14 cellular contexts compared by ENCODE assay signal in the genomic region with DNA sequence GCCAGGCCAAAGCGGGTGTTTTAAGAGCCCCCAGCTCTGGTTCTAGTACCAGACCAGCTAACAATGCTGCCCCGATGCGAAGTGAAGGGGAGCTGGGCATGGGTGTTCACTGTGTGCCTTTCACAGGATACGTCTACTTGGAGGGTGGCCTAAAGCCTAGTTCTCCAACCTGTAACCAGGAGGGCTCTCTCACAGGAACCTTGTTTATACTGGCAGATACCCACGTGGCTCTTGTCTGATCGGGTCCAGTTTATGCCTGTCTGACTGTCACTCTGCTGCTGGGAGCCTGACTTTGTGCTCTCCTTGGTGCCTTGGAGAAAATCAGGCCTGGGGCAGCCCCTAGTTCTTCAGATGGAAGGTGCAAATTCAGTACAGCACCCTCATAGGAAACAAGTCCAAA.
DNase-seq lines count a peak whose midpoint lies in the region; ATAC-seq and TF ChIP-seq lines count a peak whose summit lies in the region.
"Had no signal": no experiment of that assay in that cellular context is flagged by ENCODE, and none has a peak within 500 bp of the region (broad histone marks: within the 10 kb centered on the region; RNA-seq: fewer than 3 reads in every experiment).

No MANE protein-coding gene starts in this region.

- H3K79me2 ChIP-seq in HCT116 (ENCODE audit: insufficient read depth, low read length): no peaks in the 10 kb centered on the region
- no peaks in the 10 kb centered on the region for H3K79me2 ChIP-seq in OCI-LY1 (ENCODE audit: insufficient read depth, low read length)

- BruUV-seq in HCT116 (replicated peaks; lab: Mats Ljungman, UMichigan): no TSS peak

- no peak overlapping the region for H2AFZ ChIP-seq in HCT116 (ENCODE audit: low read depth, low read length, poor library complexity, severe bottlenecking)
- H2AFZ ChIP-seq in OCI-LY1 (ENCODE audit: low read length): peak overlapping the region; percentile 72

- no peaks in the 10 kb centered on the region for H3K9me3 ChIP-seq in HCT116 (ENCODE audit: control insufficient read depth in 1 of 2, insufficient read depth in 1 of 2, low read depth in 1 of 2, low read length in 2 of 2)
- no peaks in the 10 kb centered on the region for H3K9me3 ChIP-seq in OCI-LY1 (ENCODE audit: low read length)
- H3K9me3 ChIP-seq in prostate gland: no peaks in the 10 kb centered on the region
- H3K9me3 ChIP-seq: BE2C had no signal

- TF ChIP-seq CTCF in HCT116 (IDR thresholded peaks at IDR 0.05 in 2 of 3, conservative IDR thresholded peaks at IDR 0.05 in 1 of 3; ENCODE audit: borderline replicate concordance in 1 of 3, insufficient read depth in 1 of 3, low read depth in 2 of 3, low read length in 2 of 3) (no peak), OCI-LY1 (IDR thresholded peaks at IDR 0.05; ENCODE audit: low read length) (no peak), prostate gland (IDR thresholded peaks at IDR 0.05) (no peak)

- intact Hi-C loops in HCT116 (cut with micrococcal nuclease) (loop anchor here (10.0 kb wide), 1 partner anchor 1728 kb away; no protein-coding TSS in a partner anchor), prostate gland (cut with DNase I) (no loop called here)

- H3K4me1 ChIP-seq in HCT116 (ENCODE audit: control insufficient read depth in 1 of 2, insufficient read depth in 2 of 2, low read length in 2 of 2): no peaks in the 10 kb centered on the region
- H3K4me1 ChIP-seq in OCI-LY1 (ENCODE audit: insufficient read depth, low read length, severe bottlenecking): peaks cover 70% of the 10 kb centered on the region
- H3K4me1 ChIP-seq in prostate gland (replicated peaks): no peaks in the 10 kb centered on the region
- H3K4me1 ChIP-seq: BE2C had no signal

- TF ChIP-seq POLR2A in HCT116 (IDR thresholded peaks at IDR 0.05; ENCODE audit: borderline replicate concordance, extremely low read depth, insufficient read depth, insufficient read length) (no peak), prostate gland (IDR thresholded peaks at IDR 0.05) (no peak)

- no peaks in the 10 kb centered on the region for H3K36me3 ChIP-seq in HCT116 (ENCODE audit: control insufficient read depth in 1 of 2, insufficient read depth in 2 of 2, low read length in 2 of 2)
- no peaks in the 10 kb centered on the region for H3K36me3 ChIP-seq in OCI-LY1 (ENCODE audit: insufficient read depth, low read length)
- no peaks in the 10 kb centered on the region for H3K36me3 ChIP-seq in prostate gland
- H3K36me3 ChIP-seq: BE2C had no signal

- no peaks in the 10 kb centered on the region for H3K9me2 ChIP-seq in HCT116 (ENCODE audit: insufficient read depth)
- H3K9me2 ChIP-seq in OCI-LY1 (ENCODE audit: low read depth, low read length): no peaks in the 10 kb centered on the region

- no peak overlapping the region for H3K4me2 ChIP-seq in HCT116 (ENCODE audit: low read length)
- H3K4me2 ChIP-seq in OCI-LY1 (ENCODE audit: low read length): peak overlapping the region; percentile 68

- POLR2A ChIA-PET in HCT116 (lab: Charles Lee): no interaction called here

- CTCF ChIA-PET in HCT116 (lab: Charles Lee): interaction anchor here (1.2 kb wide), 1 partner anchor 176 kb away, joined by 3 read pairs; no protein-coding TSS in a partner anchor

- H3K27me3 ChIP-seq in HCT116 (ENCODE audit: insufficient read depth, low read length): no peaks in the 10 kb centered on the region
- H3K27me3 ChIP-seq in OCI-LY1 (ENCODE audit: insufficient read depth, low read length): no peaks in the 10 kb centered on the region
- no peaks in the 10 kb centered on the region for H3K27me3 ChIP-seq in prostate gland (replicated peaks; ENCODE audit: insufficient read depth)
- H3K27me3 ChIP-seq: BE2C had no signal

- H3K4me3 ChIP-seq in HCT116 (replicated peaks in 1 of 2; ENCODE audit: low read depth in 1 of 2, low read length in 2 of 2) (no peak overlapping the region), OCI-LY1 (ENCODE audit: low read depth, low read length, poor library complexity, severe bottlenecking) (peak overlapping the region; percentile 46), prostate gland (no peak overlapping the region)

- H4K20me1 ChIP-seq in HCT116 (ENCODE audit: insufficient read depth) (no peaks in the 10 kb centered on the region), OCI-LY1 (ENCODE audit: insufficient read depth, low read length) (no peaks in the 10 kb centered on the region)

- H3K27ac ChIP-seq in HCT116 (ENCODE audit: low read depth, low read length) (no peak overlapping the region), OCI-LY1 (ENCODE audit: low read depth, low read length, poor library complexity, severe bottlenecking) (peak overlapping the region; percentile 96), epithelial cell of prostate (peak overlapping the region; percentile 78), prostate gland (peak overlapping the region; percentile 52 to 65)

- H3F3A ChIP-seq in OCI-LY1 (ENCODE audit: insufficient read depth, low read length): peaks cover 5% of the 10 kb centered on the region

- 61% methylated on average over 6 of the region's 6 CpGs for WGBS in prostate gland

- no peak for TF ChIP-seq RAD21 in HCT116 (IDR thresholded peaks at IDR 0.05; ENCODE audit: low read depth)

- RAD21 ChIA-PET in HCT116 (lab: Charles Lee; ENCODE audit: low non-redundant PET in 1 of 2, low total read pairs in 2 of 2, uncharacterized antibody in 2 of 2, unreplicated experiment in 2 of 2): no interaction called here

- H3K9ac ChIP-seq in HCT116 (ENCODE audit: low read length): no peak overlapping the region
- peak overlapping the region; percentile 51 for H3K9ac ChIP-seq in OCI-LY1 (ENCODE audit: low read length)

- DNase-seq in HCT116 (ENCODE audit: low read depth, low spot score) (no peak), epithelial cell of prostate (ENCODE audit: low read depth, low spot score) (no peak), prostate gland (ENCODE audit: low spot score) (peak; percentile 36), AML-193 (lab: John Stamatoyannopoulos, UW) (no peak), hippocampal formation (lab: John Stamatoyannopoulos, UW) (no peak), DMS53 (lab: John Stamatoyannopoulos, UW) (no peak), activated gamma-delta T cell (lab: John Stamatoyannopoulos, UW) (no peak)
- DNase-seq: ACHN; BE2C; CD8-positive, alpha-beta memory T cell; EL; NCI-H2081 treated with DMSO at 0.1 percent for 48 hours had no signal

- ATAC-seq in HCT116: 0 out of 2 replicates have a peak, but pooled peaks have one; percentile 10
- ATAC-seq: Panc1 had no signal

TF ChIP-seq in HCT116, 20 proteins besides CTCF, POLR2A, EP300 and RAD21:
- TF ChIP-seq SRF (IDR thresholded peaks at IDR 0.05; ENCODE audit: low read depth) (no peak), TCF7L2 (IDR thresholded peaks at IDR 0.05; ENCODE audit: borderline replicate concordance, extremely low read depth, insufficient read depth, insufficient read length) (no peak), SP1 (IDR thresholded peaks at IDR 0.05; ENCODE audit: low read depth) (no peak), FOSL1 (IDR thresholded peaks at IDR 0.05; ENCODE audit: low read depth) (no peak), ELF1 (IDR thresholded peaks at IDR 0.05; ENCODE audit: borderline replicate concordance, low read depth) (no peak), POLR2AphosphoS5 (IDR thresholded peaks at IDR 0.05; ENCODE audit: low read depth, low read length) (no peak), EZH2 (IDR thresholded peaks at IDR 0.05) (no peak), SIN3A (IDR thresholded peaks at IDR 0.05; ENCODE audit: low read depth) (no peak), EGR1 (IDR thresholded peaks at IDR 0.05; ENCODE audit: low read depth) (no peak), EZH2phosphoT487 (IDR thresholded peaks at IDR 0.05; ENCODE audit: borderline replicate concordance) (no peak), MAX (IDR thresholded peaks at IDR 0.05) (no peak), ZNF274 (IDR thresholded peaks at IDR 0.05; ENCODE audit: low read depth, low read length) (no peak), ZBTB33 (IDR thresholded peaks at IDR 0.05; ENCODE audit: extremely low read depth, insufficient replicate concordance, low read length) (no peak), CBX3 (IDR thresholded peaks at IDR 0.05; ENCODE audit: low read depth) (no peak), CEBPB (IDR thresholded peaks at IDR 0.05; ENCODE audit: low read depth) (no peak), JUND (IDR thresholded peaks at IDR 0.05) (no peak)
- TF ChIP-seq, protein P1, sequence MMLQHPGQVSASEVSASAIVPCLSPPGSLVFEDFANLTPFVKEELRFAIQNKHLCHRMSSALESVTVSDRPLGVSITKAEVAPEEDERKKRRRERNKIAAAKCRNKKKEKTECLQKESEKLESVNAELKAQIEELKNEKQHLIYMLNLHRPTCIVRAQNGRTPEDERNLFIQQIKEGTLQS (IDR thresholded peaks at IDR 0.05): no peak
